Comparison of ENCODE assay signal across 20 cellular contexts in the genomic region with DNA sequence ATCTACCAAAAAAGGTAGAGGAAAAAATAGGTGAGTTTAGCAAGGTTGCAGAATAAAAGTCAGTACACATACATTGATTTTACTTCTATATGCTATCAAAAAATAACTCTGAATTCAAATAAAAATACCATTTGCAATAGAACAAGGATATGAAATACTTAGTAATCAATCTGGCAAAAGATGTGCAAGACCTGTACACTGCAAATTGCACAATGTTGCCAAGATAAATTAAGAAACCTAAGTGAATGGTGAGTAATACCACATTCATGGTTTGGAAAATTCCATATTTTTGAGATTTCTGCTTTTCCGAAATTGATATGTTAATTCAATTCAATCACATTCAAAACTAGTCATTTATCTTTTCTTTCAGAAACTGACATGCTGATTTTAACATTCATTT.
"Had no signal": no experiment of that assay in that cellular context is flagged by ENCODE, and none has a peak within 500 bp of the region (broad histone marks: within the 10 kb centered on the region; RNA-seq: fewer than 3 reads in every experiment).

No MANE protein-coding gene starts in this region.

- ATAC-seq: activated CD4-positive, CD25-positive, alpha-beta regulatory T cell treated with anti-CD3 and anti-CD28 coated beads, Interleukin-2, amount 50 U/mL, for 24 hours; activated CD8-positive, alpha-beta T cell treated with anti-CD3 and anti-CD28 coated beads, Interleukin-2, amount 10 ng/mL, durations not matched to agents 7 days and 5 days had no signal

- H3K4me2 ChIP-seq: KMS-11 had no signal

- H3K4me3 Mint-ChIP-seq: activated CD8-positive, alpha-beta T cell treated with anti-CD3 and anti-CD28 coated beads, Interleukin-2, amount 10 ng/mL, durations not matched to agents 7 days and 5 days; activated naive CD8-positive, alpha-beta T cell treated with anti-CD3 and anti-CD28 coated beads, Interleukin-2, amount 10 ng/mL, durations not matched to agents 7 days and 5 days; brain; T-helper 1 cell treated with Interleukin-12 subunit alpha and Interleukin-12 subunit beta and Interleukin-4 antibody, amounts not matched to agents 30 μg/mL and 1 μg/mL, for 36 hours had no signal

- H3K27ac Mint-ChIP-seq: activated CD8-positive, alpha-beta T cell treated with anti-CD3 and anti-CD28 coated beads, Interleukin-2, amount 10 ng/mL, durations not matched to agents 7 days and 5 days; activated naive CD8-positive, alpha-beta T cell treated with anti-CD3 and anti-CD28 coated beads, Interleukin-2, amount 10 ng/mL, durations not matched to agents 7 days and 5 days; brain; T-helper 1 cell treated with Interleukin-12 subunit alpha and Interleukin-12 subunit beta and Interleukin-4 antibody, amounts not matched to agents 30 μg/mL and 1 μg/mL, for 36 hours had no signal

- FAIRE-seq: RCC 7860 had no signal

- H3K4me1 Mint-ChIP-seq: activated naive CD8-positive, alpha-beta T cell treated with anti-CD3 and anti-CD28 coated beads, Interleukin-2, amount 10 ng/mL, durations not matched to agents 7 days and 5 days had no signal

- H3K27me3 ChIP-seq: ascending aorta had no signal

- H3K27ac ChIP-seq: ascending aorta, KMS-11 had no signal

- H3K9ac ChIP-seq: KMS-11 had no signal

- H3K36me3 ChIP-seq: ascending aorta had no signal

- H3K9me3 Mint-ChIP-seq: activated naive CD8-positive, alpha-beta T cell treated with anti-CD3 and anti-CD28 coated beads, Interleukin-2, amount 10 ng/mL, durations not matched to agents 7 days and 5 days had no signal

- DNase-seq: activated CD4-positive, alpha-beta T cell treated with anti-CD3 and anti-CD28 coated beads for 48 hours; activated CD4-positive, alpha-beta T cell treated with anti-CD3 and anti-CD28 coated beads, Interleukin-2, amount 50 U/mL, for 4 hours; activated CD8-positive, alpha-beta memory T cell treated with anti-CD3 and anti-CD28 coated beads, Interleukin-2, amount 50 U/mL, for 48 hours; activated CD8-positive, alpha-beta T cell treated with anti-CD3 and anti-CD28 coated beads, Interleukin-2, amount 10 ng/mL, durations not matched to agents 7 days and 5 days; activated naive CD4-positive, alpha-beta T cell treated with anti-CD3 and anti-CD28 coated beads, Interleukin-2, amount 50 U/mL, for 16 hours; activated naive CD8-positive, alpha-beta T cell treated with anti-CD3 and anti-CD28 coated beads, Interleukin-2, amount 10 ng/mL, durations not matched to agents 7 days and 5 days; activated T-cell treated with anti-CD3 and anti-CD28 coated beads, Interleukin-2, amount 50 U/mL, for 1 hour; amniotic stem cell; MM.1S; NCI-H1105; NCI-H1436 treated with DMSO at 0.1 percent for 48 hours; NCI-H187; NCI-H510A treated with DMSO at 0.1 percent for 48 hours; SHP77 treated with DMSO at 0.1 percent for 48 hours had no signal

- H3K36me3 Mint-ChIP-seq: activated naive CD8-positive, alpha-beta T cell treated with anti-CD3 and anti-CD28 coated beads, Interleukin-2, amount 10 ng/mL, durations not matched to agents 7 days and 5 days; brain had no signal

- H3K27me3 Mint-ChIP-seq: activated naive CD8-positive, alpha-beta T cell treated with anti-CD3 and anti-CD28 coated beads, Interleukin-2, amount 10 ng/mL, durations not matched to agents 7 days and 5 days; brain had no signal
